Comparison of ENCODE assay signal across 1 cellular context in genomic region chr14:100339757-100340453, GRCh38.
A peak's percentile ranks its signal among the peaks of the same experiment; 100 is the strongest.
TF ChIP-seq lines count a peak whose summit lies in the region.

No MANE protein-coding gene starts in this region.

TF ChIP-seq in K562, 482 proteins besides CTCF, POLR2A, EP300 and RAD21:
- peak; percentile 23 for TF ChIP-seq POLR2B (IDR thresholded peaks at IDR 0.05; ENCODE audit: low read depth, partially characterized antibody)
- TF ChIP-seq POLR2G (IDR thresholded peaks at IDR 0.05; ENCODE audit: low read depth, low read length) = peak; percentile 15; the same call in 1 of the 2 replicates
- no peak for TF ChIP-seq E2F5 (CRISPR knock-in tag; IDR thresholded peaks at IDR 0.05)
- TF ChIP-seq ARID1B (IDR thresholded peaks at IDR 0.05) = no peak
- peak; percentile 13; the same call in 1 of the 2 replicates for TF ChIP-seq MYNN (IDR thresholded peaks at IDR 0.05)
- no peak for TF ChIP-seq MYNN (CRISPR knock-in tag; IDR thresholded peaks at IDR 0.05)
- TF ChIP-seq ZNF134 (CRISPR knock-in tag; conservative IDR thresholded peaks at IDR 0.05) = no peak
TF ChIP-seq in K562: peak in this region for 3.
